In genomic region chr6:11785953-11786579, GRCh38 we compare ENCODE assay signal across 9 cellular contexts. TPM values are rescaled to one million over a fixed set of nuclear protein-coding genes. Genes with fewer than 3 reads are reported as not detected.
DNase-seq lines count a peak whose midpoint lies in the region; ATAC-seq and TF ChIP-seq lines count a peak whose summit lies in the region.
"Had no signal": no experiment of that assay in that cellular context is flagged by ENCODE, and none has a peak within 500 bp of the region (broad histone marks: within the 10 kb centered on the region; RNA-seq: fewer than 3 reads in every experiment).

No MANE protein-coding gene starts in this region.

- peak overlapping the region in 3 of 7 donors; percentile 73 to 85 (median 77) for H3K27ac Mint-ChIP-seq in CD4-positive, alpha-beta memory T cell
- H3K27ac Mint-ChIP-seq: activated naive CD4-positive, alpha-beta T cell treated with anti-CD3 and anti-CD28 coated beads, Interleukin-2, amount 50 U/mL, for 24 hours had no signal

- WGBS in esophagus muscularis mucosa: 86% methylated on average over 7 of the region's 11 CpGs

- intact Hi-C loops in CD4-positive, alpha-beta memory T cell (cut with micrococcal nuclease): no loop called here
- intact Hi-C loops in dorsolateral prefrontal cortex (cut with DNase I) (no loop called here), left ventricle myocardium inferior (cut with micrococcal nuclease) (no loop called here), esophagus muscularis mucosa (cut with DNase I) (no loop called here)

- no peak overlapping the region for H3K4me3 Mint-ChIP-seq in CD4-positive, alpha-beta memory T cell
- H3K4me3 Mint-ChIP-seq in activated T-cell treated with anti-CD3 and anti-CD28 coated beads, Interleukin-2, amount 50 U/mL, for 4 hours: peak overlapping the region; percentile 35
- H3K4me3 Mint-ChIP-seq: activated naive CD4-positive, alpha-beta T cell treated with anti-CD3 and anti-CD28 coated beads, Interleukin-2, amount 50 U/mL, for 24 hours had no signal

- peaks cover 13% of the 10 kb centered on the region for H3K4me1 ChIP-seq in CD4-positive, alpha-beta memory T cell (ENCODE audit: insufficient read depth, low read length)
- H3K4me1 ChIP-seq in left ventricle myocardium inferior (no peaks in the 10 kb centered on the region), esophagus muscularis mucosa (no peaks in the 10 kb centered on the region)

- no peaks in the 10 kb centered on the region for H3K9me3 Mint-ChIP-seq in CD4-positive, alpha-beta memory T cell
- H3K9me3 Mint-ChIP-seq in activated T-cell treated with anti-CD3 and anti-CD28 coated beads, Interleukin-2, amount 50 U/mL, for 4 hours: no peaks in the 10 kb centered on the region
- H3K9me3 Mint-ChIP-seq: activated naive CD4-positive, alpha-beta T cell treated with anti-CD3 and anti-CD28 coated beads, Interleukin-2, amount 50 U/mL, for 24 hours had no signal

- CTCF ChIA-PET in CD4-positive, alpha-beta memory T cell (lab: Charles Lee; ENCODE audit: partially characterized antibody): interaction anchor here (0.6 to 2.3 kb wide), 5 partner anchors 56 to 305 kb away, joined by 3 to 8 read pairs (median 3); no protein-coding TSS in a partner anchor

- DNase-seq in CD4-positive, alpha-beta memory T cell: peak; percentile 26 to 59 (median 45)
- DNase-seq in activated T-cell treated with anti-CD3 and anti-CD28 coated beads, Interleukin-2, amount 50 U/mL, for 4 hours: no peak
- DNase-seq in NCI-H82 treated with DMSO at 0.1 percent for 48 hours (lab: John Stamatoyannopoulos, UW; ENCODE audit: unreplicated experiment): no peak
- DNase-seq in dorsolateral prefrontal cortex: no peak
- DNase-seq in left ventricle myocardium inferior: no peak
- no peak for DNase-seq in esophagus muscularis mucosa (ENCODE audit: extremely low spot score)

- TF ChIP-seq POLR2A in esophagus muscularis mucosa (IDR thresholded peaks at IDR 0.05; ENCODE audit: low read depth): no peak

- TF ChIP-seq EP300 in esophagus muscularis mucosa (IDR thresholded peaks at IDR 0.05): no peak

- no peaks in the 10 kb centered on the region for H3K9me3 ChIP-seq in CD4-positive, alpha-beta memory T cell (ENCODE audit: control insufficient read depth in 1 of 2, low read length in 2 of 2)
- H3K9me3 ChIP-seq in left ventricle myocardium inferior (replicated peaks): no peaks in the 10 kb centered on the region
- H3K9me3 ChIP-seq in esophagus muscularis mucosa: no peaks in the 10 kb centered on the region

- H3K27me3 Mint-ChIP-seq in CD4-positive, alpha-beta memory T cell: peaks cover 0 to 2% of the 10 kb centered on the region in 2 donors
- no peaks in the 10 kb centered on the region for H3K27me3 Mint-ChIP-seq in activated T-cell treated with anti-CD3 and anti-CD28 coated beads, Interleukin-2, amount 50 U/mL, for 4 hours (ENCODE audit: low read depth)
- H3K27me3 Mint-ChIP-seq: activated naive CD4-positive, alpha-beta T cell treated with anti-CD3 and anti-CD28 coated beads, Interleukin-2, amount 50 U/mL, for 24 hours had no signal

- H3K27me3 ChIP-seq in CD4-positive, alpha-beta memory T cell (ENCODE audit: insufficient read depth, low read length): no peaks in the 10 kb centered on the region
- H3K27me3 ChIP-seq in dorsolateral prefrontal cortex (no peaks in the 10 kb centered on the region), left ventricle myocardium inferior (ENCODE audit: low read depth) (peaks cover 19% of the 10 kb centered on the region), esophagus muscularis mucosa (no peaks in the 10 kb centered on the region)

- peak overlapping the region; percentile 12 for H3K27ac ChIP-seq in CD4-positive, alpha-beta memory T cell (ENCODE audit: low read depth, low read length)
- H3K27ac ChIP-seq in dorsolateral prefrontal cortex (no peak overlapping the region), left ventricle myocardium inferior (replicated peaks) (no peak overlapping the region), esophagus muscularis mucosa (replicated peaks in 1 of 4) (no peak overlapping the region)

- peak overlapping the region; percentile 14 to 52 for H3K4me3 ChIP-seq in CD4-positive, alpha-beta memory T cell (ENCODE audit: low read length in 2 of 2)
- no peak overlapping the region for H3K4me3 ChIP-seq in dorsolateral prefrontal cortex
- no peak overlapping the region for H3K4me3 ChIP-seq in left ventricle myocardium inferior
- H3K4me3 ChIP-seq in esophagus muscularis mucosa: no peak overlapping the region

- H3K4me1 Mint-ChIP-seq in CD4-positive, alpha-beta memory T cell: peaks cover 0 to 11% (median 6%) of the 10 kb centered on the region in 4 donors
- H3K4me1 Mint-ChIP-seq in activated T-cell treated with anti-CD3 and anti-CD28 coated beads, Interleukin-2, amount 50 U/mL, for 4 hours (ENCODE audit: low read depth): peaks cover 8% of the 10 kb centered on the region

- POLR2A ChIA-PET in CD4-positive, alpha-beta memory T cell (lab: Charles Lee; ENCODE audit: partially characterized antibody): interaction anchor here (0.8 to 2.7 kb wide), 5 partner anchors 19 to 448 kb away, joined by 3 to 13 read pairs (median 4); no protein-coding TSS in a partner anchor

- ATAC-seq in GM19351 (IDR thresholded peaks at IDR 0.05; ENCODE audit: unreplicated experiment) (peak; percentile 91), HG03342 (IDR thresholded peaks at IDR 0.05; ENCODE audit: unreplicated experiment) (peak; percentile 90)
- ATAC-seq in activated T-cell treated with anti-CD3 and anti-CD28 coated beads, Interleukin-2, amount 50 U/mL, for 4 hours: peak; percentile 82 to 88

- no peaks in the 10 kb centered on the region for H3K36me3 ChIP-seq in CD4-positive, alpha-beta memory T cell (ENCODE audit: insufficient read depth, low read length)
- no peaks in the 10 kb centered on the region for H3K36me3 ChIP-seq in left ventricle myocardium inferior
- H3K36me3 ChIP-seq in esophagus muscularis mucosa: no peaks in the 10 kb centered on the region

- no peaks in the 10 kb centered on the region for H3K36me3 Mint-ChIP-seq in CD4-positive, alpha-beta memory T cell
- no peaks in the 10 kb centered on the region for H3K36me3 Mint-ChIP-seq in activated T-cell treated with anti-CD3 and anti-CD28 coated beads, Interleukin-2, amount 50 U/mL, for 4 hours (ENCODE audit: insufficient read depth)
- H3K36me3 Mint-ChIP-seq: activated naive CD4-positive, alpha-beta T cell treated with anti-CD3 and anti-CD28 coated beads, Interleukin-2, amount 50 U/mL, for 24 hours had no signal

- no peak for TF ChIP-seq CTCF in dorsolateral prefrontal cortex (IDR thresholded peaks at IDR 0.05 in 54 of 56, conservative IDR thresholded peaks at IDR 0.05 in 2 of 56; ENCODE audit: low read depth in 1 of 56, partially characterized antibody in 56 of 56)
- no peak for TF ChIP-seq CTCF in left ventricle myocardium inferior (IDR thresholded peaks at IDR 0.05; ENCODE audit: borderline replicate concordance)
- TF ChIP-seq CTCF in esophagus muscularis mucosa (IDR thresholded peaks at IDR 0.05): no peak

RNA-seq across cellular contexts. Expression of gene ADTRP, which starts 7.5 kb away (rescaled TPM):
- 1 to 10 TPM; 7.0 to 8.0 TPM for total RNA-seq in CD4-positive, alpha-beta memory T cell
- polyA plus RNA-seq in CD4-positive, alpha-beta memory T cell: 10 to 100 TPM; 15.8 to 41.9 TPM
- total RNA-seq in activated T-cell treated with anti-CD3 and anti-CD28 coated beads, Interleukin-2, amount 50 U/mL, for 4 hours: 10 to 100 TPM; 11.6 to 16.6 (median 15.6) TPM
- total RNA-seq in dorsolateral prefrontal cortex (10 to 100 TPM in 34 of 120 experiments, 1 to 10 TPM in 83, under 1 TPM in 3; 0.47 to 21.1 (median 7.9) TPM), left ventricle myocardium inferior (0.33 TPM), esophagus muscularis mucosa (under 1 TPM in 2 of 4 donors, not detected in 2; 0.66 to 0.92 TPM)

Comparison
In these comparisons a context has a peak if more than half of its experiments do, and no peak if none do; other contexts are left out.
1. DNase-seq: peak in CD4-positive, alpha-beta memory T cell (5 of 5); none in activated T-cell treated with anti-CD3 and anti-CD28 coated beads, Interleukin-2, amount 50 U/mL, for 4 hours (single experiment), NCI-H82 treated with DMSO at 0.1 percent for 48 hours (single experiment), dorsolateral prefrontal cortex (0 of 10), left ventricle myocardium inferior (single experiment) and esophagus muscularis mucosa (single experiment).
2. H3K4me3 ChIP-seq: peak in CD4-positive, alpha-beta memory T cell (2 of 2); none in dorsolateral prefrontal cortex (0 of 59), left ventricle myocardium inferior (single experiment) and esophagus muscularis mucosa (0 of 4).
3. Peak in every context shown above with its lines, with median percentiles within 50 percentile points of each other: ATAC-seq.